In the genomic region with DNA sequence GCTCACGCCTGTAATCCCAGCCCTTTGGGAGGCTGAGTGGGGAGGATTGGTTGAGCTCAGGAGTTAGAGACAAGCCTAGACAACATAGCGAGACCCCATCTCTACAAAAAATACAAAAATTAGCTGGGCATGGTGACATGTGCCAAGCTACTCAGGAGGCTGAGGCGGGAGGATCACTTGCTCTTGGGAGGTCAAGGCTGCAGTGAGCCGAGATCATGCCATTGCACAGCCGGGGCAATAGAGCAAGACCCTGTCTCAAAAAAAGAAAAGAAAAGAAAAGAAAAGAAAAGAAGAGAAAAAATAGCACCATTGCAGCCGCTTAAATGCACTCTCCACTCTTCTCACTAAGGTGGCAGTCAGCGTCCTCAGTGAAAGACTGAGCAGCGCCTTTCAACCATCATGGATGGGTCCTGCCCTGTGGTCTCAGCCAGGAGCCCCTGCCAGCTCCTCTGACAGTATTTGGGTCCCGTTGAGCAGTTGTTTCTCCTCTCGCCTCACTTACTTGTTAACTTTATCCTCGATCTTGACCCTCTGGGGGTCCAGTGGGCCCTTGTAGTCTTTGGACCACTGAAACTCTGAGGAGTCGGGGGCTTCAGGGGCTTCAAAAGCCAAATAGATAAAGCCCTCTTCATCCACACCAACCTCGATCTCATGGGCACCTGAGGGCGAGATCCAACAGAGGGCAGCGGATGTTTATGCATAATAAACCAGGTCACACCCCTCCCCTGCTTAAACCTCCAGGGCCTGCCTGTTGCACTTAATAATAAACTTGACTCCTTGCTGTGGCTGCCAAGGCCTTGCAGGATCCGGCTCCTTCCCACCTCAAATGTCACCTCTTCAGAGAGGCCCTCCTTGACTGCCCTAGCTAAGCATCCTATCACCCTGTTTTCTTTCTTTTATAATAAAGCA, we compare ENCODE assay signal across 1 cellular context.
TF ChIP-seq lines count a peak whose summit lies in the region.

No MANE protein-coding gene starts in this region.

TF ChIP-seq in HepG2, 621 proteins besides CTCF, POLR2A, EP300 and RAD21:
- TF ChIP-seq, protein P1, sequence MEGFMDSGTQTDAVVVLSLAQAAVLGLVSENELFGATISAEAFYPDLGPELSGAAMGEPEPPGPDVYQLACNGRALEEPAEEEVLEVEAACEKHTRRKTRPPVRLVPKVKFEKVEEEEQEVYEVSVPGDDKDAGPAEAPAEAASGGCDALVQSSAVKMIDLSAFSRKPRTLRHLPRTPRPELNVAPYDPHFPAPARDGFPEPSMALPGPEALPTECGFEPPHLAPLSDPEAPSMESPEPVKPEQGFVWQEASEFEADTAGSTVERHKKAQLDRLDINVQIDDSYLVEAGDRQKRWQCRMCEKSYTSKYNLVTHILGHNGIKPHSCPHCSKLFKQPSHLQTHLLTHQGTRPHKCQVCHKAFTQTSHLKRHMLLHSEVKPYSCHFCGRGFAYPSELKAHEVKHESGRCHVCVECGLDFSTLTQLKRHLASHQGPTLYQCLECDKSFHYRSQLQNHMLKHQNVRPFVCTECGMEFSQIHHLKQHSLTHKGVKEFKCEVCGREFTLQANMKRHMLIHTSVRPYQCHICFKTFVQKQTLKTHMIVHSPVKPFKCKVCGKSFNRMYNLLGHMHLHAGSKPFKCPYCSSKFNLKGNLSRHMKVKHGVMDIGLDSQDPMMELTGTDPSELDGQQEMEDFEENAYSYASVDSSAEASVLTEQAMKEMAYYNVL (CRISPR knock-in tag; IDR thresholded peaks at IDR 0.05; ENCODE audit: borderline replicate concordance), result no peak
- TF ChIP-seq TCF7 (IDR thresholded peaks at IDR 0.05; ENCODE audit: low read depth), result no peak
- TF ChIP-seq POLR2AphosphoS2 (IDR thresholded peaks at IDR 0.05; ENCODE audit: low read depth, low read length), result no peak
- TF ChIP-seq, protein P2, sequence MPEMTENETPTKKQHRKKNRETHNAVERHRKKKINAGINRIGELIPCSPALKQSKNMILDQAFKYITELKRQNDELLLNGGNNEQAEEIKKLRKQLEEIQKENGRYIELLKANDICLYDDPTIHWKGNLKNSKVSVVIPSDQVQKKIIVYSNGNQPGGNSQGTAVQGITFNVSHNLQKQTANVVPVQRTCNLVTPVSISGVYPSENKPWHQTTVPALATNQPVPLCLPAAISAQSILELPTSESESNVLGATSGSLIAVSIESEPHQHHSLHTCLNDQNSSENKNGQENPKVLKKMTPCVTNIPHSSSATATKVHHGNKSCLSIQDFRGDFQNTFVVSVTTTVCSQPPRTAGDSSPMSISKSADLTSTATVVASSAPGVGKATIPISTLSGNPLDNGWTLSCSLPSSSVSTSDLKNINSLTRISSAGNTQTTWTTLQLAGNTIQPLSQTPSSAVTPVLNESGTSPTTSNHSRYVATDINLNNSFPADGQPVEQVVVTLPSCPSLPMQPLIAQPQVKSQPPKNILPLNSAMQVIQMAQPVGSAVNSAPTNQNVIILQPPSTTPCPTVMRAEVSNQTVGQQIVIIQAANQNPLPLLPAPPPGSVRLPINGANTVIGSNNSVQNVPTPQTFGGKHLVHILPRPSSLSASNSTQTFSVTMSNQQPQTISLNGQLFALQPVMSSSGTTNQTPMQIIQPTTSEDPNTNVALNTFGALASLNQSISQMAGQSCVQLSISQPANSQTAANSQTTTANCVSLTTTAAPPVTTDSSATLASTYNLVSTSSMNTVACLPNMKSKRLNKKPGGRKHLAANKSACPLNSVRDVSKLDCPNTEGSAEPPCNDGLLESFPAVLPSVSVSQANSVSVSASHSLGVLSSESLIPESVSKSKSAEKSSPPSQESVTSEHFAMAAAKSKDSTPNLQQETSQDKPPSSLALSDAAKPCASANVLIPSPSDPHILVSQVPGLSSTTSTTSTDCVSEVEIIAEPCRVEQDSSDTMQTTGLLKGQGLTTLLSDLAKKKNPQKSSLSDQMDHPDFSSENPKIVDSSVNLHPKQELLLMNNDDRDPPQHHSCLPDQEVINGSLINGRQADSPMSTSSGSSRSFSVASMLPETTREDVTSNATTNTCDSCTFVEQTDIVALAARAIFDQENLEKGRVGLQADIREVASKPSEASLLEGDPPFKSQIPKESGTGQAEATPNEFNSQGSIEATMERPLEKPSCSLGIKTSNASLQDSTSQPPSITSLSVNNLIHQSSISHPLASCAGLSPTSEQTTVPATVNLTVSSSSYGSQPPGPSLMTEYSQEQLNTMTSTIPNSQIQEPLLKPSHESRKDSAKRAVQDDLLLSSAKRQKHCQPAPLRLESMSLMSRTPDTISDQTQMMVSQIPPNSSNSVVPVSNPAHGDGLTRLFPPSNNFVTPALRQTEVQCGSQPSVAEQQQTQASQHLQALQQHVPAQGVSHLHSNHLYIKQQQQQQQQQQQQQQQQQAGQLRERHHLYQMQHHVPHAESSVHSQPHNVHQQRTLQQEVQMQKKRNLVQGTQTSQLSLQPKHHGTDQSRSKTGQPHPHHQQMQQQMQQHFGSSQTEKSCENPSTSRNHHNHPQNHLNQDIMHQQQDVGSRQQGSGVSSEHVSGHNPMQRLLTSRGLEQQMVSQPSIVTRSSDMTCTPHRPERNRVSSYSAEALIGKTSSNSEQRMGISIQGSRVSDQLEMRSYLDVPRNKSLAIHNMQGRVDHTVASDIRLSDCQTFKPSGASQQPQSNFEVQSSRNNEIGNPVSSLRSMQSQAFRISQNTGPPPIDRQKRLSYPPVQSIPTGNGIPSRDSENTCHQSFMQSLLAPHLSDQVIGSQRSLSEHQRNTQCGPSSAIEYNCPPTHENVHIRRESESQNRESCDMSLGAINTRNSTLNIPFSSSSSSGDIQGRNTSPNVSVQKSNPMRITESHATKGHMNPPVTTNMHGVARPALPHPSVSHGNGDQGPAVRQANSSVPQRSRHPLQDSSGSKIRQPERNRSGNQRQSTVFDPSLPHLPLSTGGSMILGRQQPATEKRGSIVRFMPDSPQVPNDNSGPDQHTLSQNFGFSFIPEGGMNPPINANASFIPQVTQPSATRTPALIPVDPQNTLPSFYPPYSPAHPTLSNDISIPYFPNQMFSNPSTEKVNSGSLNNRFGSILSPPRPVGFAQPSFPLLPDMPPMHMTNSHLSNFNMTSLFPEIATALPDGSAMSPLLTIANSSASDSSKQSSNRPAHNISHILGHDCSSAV (CRISPR knock-in tag; IDR thresholded peaks at IDR 0.05; ENCODE audit: borderline replicate concordance), result no peak
- TF ChIP-seq, protein P3, sequence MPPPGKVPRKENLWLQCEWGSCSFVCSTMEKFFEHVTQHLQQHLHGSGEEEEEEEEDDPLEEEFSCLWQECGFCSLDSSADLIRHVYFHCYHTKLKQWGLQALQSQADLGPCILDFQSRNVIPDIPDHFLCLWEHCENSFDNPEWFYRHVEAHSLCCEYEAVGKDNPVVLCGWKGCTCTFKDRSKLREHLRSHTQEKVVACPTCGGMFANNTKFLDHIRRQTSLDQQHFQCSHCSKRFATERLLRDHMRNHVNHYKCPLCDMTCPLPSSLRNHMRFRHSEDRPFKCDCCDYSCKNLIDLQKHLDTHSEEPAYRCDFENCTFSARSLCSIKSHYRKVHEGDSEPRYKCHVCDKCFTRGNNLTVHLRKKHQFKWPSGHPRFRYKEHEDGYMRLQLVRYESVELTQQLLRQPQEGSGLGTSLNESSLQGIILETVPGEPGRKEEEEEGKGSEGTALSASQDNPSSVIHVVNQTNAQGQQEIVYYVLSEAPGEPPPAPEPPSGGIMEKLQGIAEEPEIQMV (CRISPR knock-in tag; IDR thresholded peaks at IDR 0.05; ENCODE audit: low read depth), result no peak
- no peak for TF ChIP-seq ZNF547 (CRISPR knock-in tag; IDR thresholded peaks at IDR 0.05)
- TF ChIP-seq DNMT1 (CRISPR knock-in tag; IDR thresholded peaks at IDR 0.05), result no peak
- no peak for TF ChIP-seq HNRNPUL1 (IDR thresholded peaks at IDR 0.05; ENCODE audit: low read depth, low read length)
- no peak for TF ChIP-seq REPIN1 (CRISPR knock-in tag; IDR thresholded peaks at IDR 0.05; ENCODE audit: borderline replicate concordance, low read depth)
- TF ChIP-seq, protein P4, sequence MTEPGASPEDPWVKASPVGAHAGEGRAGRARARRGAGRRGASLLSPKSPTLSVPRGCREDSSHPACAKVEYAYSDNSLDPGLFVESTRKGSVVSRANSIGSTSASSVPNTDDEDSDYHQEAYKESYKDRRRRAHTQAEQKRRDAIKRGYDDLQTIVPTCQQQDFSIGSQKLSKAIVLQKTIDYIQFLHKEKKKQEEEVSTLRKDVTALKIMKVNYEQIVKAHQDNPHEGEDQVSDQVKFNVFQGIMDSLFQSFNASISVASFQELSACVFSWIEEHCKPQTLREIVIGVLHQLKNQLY (CRISPR knock-in tag; IDR thresholded peaks at IDR 0.05), result no peak
- TF ChIP-seq, protein P5, sequence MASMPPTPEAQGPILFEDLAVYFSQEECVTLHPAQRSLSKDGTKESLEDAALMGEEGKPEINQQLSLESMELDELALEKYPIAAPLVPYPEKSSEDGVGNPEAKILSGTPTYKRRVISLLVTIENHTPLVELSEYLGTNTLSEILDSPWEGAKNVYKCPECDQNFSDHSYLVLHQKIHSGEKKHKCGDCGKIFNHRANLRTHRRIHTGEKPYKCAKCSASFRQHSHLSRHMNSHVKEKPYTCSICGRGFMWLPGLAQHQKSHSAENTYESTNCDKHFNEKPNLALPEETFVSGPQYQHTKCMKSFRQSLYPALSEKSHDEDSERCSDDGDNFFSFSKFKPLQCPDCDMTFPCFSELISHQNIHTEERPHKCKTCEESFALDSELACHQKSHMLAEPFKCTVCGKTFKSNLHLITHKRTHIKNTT (CRISPR knock-in tag; IDR thresholded peaks at IDR 0.05), result no peak
- no peak for TF ChIP-seq SCMH1 (CRISPR knock-in tag; IDR thresholded peaks at IDR 0.05; ENCODE audit: borderline replicate concordance)
